21 cellular contexts compared by ENCODE assay signal in the genomic region with DNA sequence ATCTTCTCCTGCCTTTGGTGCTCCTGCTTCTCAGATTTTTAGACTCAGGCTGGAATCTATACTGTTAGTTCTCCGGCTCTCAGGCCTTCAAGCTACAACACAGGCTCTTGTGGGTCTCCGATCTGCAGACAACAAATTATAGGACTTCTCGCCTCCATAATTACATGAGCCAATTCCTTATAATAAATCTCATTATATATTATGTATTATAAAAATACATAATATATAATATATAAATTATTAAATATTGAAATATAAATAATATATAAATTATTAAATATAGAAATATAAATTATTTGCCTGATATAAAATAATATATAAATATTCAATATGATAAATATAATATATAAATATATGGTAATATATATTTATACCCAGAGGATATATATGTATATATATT.
DNase-seq lines count a peak whose midpoint lies in the region; ATAC-seq, FAIRE-seq and TF ChIP-seq lines count a peak whose summit lies in the region.
"Had no signal": no experiment of that assay in that cellular context is flagged by ENCODE, and none has a peak within 500 bp of the region (broad histone marks: within the 10 kb centered on the region; RNA-seq: fewer than 3 reads in every experiment).

No MANE protein-coding gene starts in this region.

- H2BK15ac ChIP-seq in H1 (ENCODE audit: low read length), result no peak overlapping the region

- H2AK5ac ChIP-seq in H1 (ENCODE audit: low read depth, low read length), result no peak overlapping the region

- no peak overlapping the region for H3K4me3 ChIP-seq in Karpas-422 (ENCODE audit: low read length)
- no peak overlapping the region for H3K4me3 ChIP-seq in H1 (ENCODE audit: extremely low read depth in 1 of 4, insufficient read depth in 2 of 4, low read depth in 3 of 4, low read length in 4 of 4)
- no peak overlapping the region for H3K4me3 ChIP-seq in pancreas
- no peak overlapping the region for H3K4me3 ChIP-seq in ovary
- H3K4me3 ChIP-seq in breast epithelium, result no peak overlapping the region
- H3K4me3 ChIP-seq: A549, HAP-1 had no signal

- DNase-seq in Karpas-422, result no peak
- no peak for DNase-seq in H1 (ENCODE audit: low read depth in 1 of 2, low spot score in 2 of 2)
- no peak for DNase-seq in pancreas
- no peak for DNase-seq in NK-92 treated with Interleukin-12 subunit alpha and Interleukin-12 subunit beta, amount 100 ng/mL, for 24 hours (lab: John Stamatoyannopoulos, UW)
- DNase-seq in ovary, result no peak
- no peak for DNase-seq in H54 (ENCODE audit: insufficient read length, low spot score)
- no peak for DNase-seq in breast epithelium (ENCODE audit: low spot score in 2 of 2)
- DNase-seq: BE2C; CD4-positive, alpha-beta memory T cell; DMS153; DMS79 treated with DMSO at 0.1 percent for 48 hours; EL; GDM1 had no signal

- H3K27ac ChIP-seq in Karpas-422 (ENCODE audit: low read length) (no peak overlapping the region), H1 (ENCODE audit: low read depth, low read length) (no peak overlapping the region), pancreas (no peak overlapping the region), ovary (no peak overlapping the region), breast epithelium (no peak overlapping the region)
- H3K27ac ChIP-seq: A549, C4-2B had no signal

- no peaks in the 10 kb centered on the region for H4K20me1 ChIP-seq in Karpas-422 (ENCODE audit: insufficient read depth, low read depth, low read length)
- H4K20me1 ChIP-seq in H1 (replicated peaks in 1 of 2; ENCODE audit: control insufficient read depth in 1 of 2, insufficient read depth in 2 of 2, low read length in 2 of 2), result no peaks in the 10 kb centered on the region

- H2BK12ac ChIP-seq in H1 (ENCODE audit: low read depth, low read length), result no peak overlapping the region

- H3K23ac ChIP-seq in H1 (ENCODE audit: insufficient read length), result no peak overlapping the region

- H4K91ac ChIP-seq in H1 (replicated peaks; ENCODE audit: insufficient read length, low read length), result no peak overlapping the region

- H3K36me3 ChIP-seq in Karpas-422 (ENCODE audit: insufficient read depth, low read length) (no peaks in the 10 kb centered on the region), H1 (ENCODE audit: control insufficient read depth in 2 of 4, insufficient read depth in 4 of 4, low read length in 3 of 4) (no peaks in the 10 kb centered on the region), pancreas (no peaks in the 10 kb centered on the region), ovary (no peaks in the 10 kb centered on the region), breast epithelium (no peaks in the 10 kb centered on the region)
- H3K36me3 ChIP-seq: BE2C, HAP-1 had no signal

- FAIRE-seq in A204.1 (lab: Jason Lieb, UNC) (peak; percentile 97), H1 (lab: Jason Lieb, UNC) (no peak), pancreas (lab: Jason Lieb, UNC) (peak; percentile 95), H54 (lab: Jason Lieb, UNC) (no peak)
- FAIRE-seq: A549, D721Med, GM12892, HepG2, HTR-8/SVneo had no signal

- H4K8ac ChIP-seq in H1 (ENCODE audit: extremely low read depth, insufficient read depth, low read length), result no peak overlapping the region

- CTCF ChIA-PET in H1 (lab: Charles Lee; ENCODE audit: partially characterized antibody), result no interaction called here

- no peak overlapping the region for H3K18ac ChIP-seq in H1 (ENCODE audit: extremely low read depth, low read length)

- WGBS in H1 (ENCODE audit: extremely low coverage in 1 of 2, insufficient coverage in 1 of 2, insufficient read length in 1 of 2, insufficient replicate concordance in 2 of 2, low coverage in 1 of 2, low lambda C conversion rate in 2 of 2, missing lambda C conversion rate in 1 of 2), 2 experiments, result 90% methylated on average over 3 of the region's 3 CpGs; no CpG with 5 or more reads in 1 of the 2 experiments
- WGBS in pancreas, 2 donors, result 72 to 88% methylated on average over 3 of the region's 3 CpGs
- WGBS in ovary, 3 donors, result 98 to 99% (median 98%) methylated on average over 3 of the region's 3 CpGs

- no peaks in the 10 kb centered on the region for H3K79me2 ChIP-seq in Karpas-422 (ENCODE audit: low read length)
- no peaks in the 10 kb centered on the region for H3K79me2 ChIP-seq in H1 (ENCODE audit: control insufficient read depth in 1 of 2, insufficient read depth in 2 of 2, low read length in 2 of 2)

- no peaks in the 10 kb centered on the region; the same call in 1 of the 2 replicates for H3K9me2 ChIP-seq in Karpas-422 (replicated peaks; ENCODE audit: insufficient read depth, low read length)

- TF ChIP-seq RAD21 in H1 (IDR thresholded peaks at IDR 0.05 in 1 of 2, conservative IDR thresholded peaks at IDR 0.05 in 1 of 2; ENCODE audit: low read depth in 2 of 2, low read length in 2 of 2), result no peak

- no peaks in the 10 kb centered on the region for H3K79me1 ChIP-seq in H1 (ENCODE audit: low read depth, low read length)

- no peak for TF ChIP-seq EP300 in H1 (IDR thresholded peaks at IDR 0.05; ENCODE audit: borderline replicate concordance in 1 of 2, low read depth in 2 of 2, low read length in 2 of 2)
- no peak for TF ChIP-seq EP300 in ovary (IDR thresholded peaks at IDR 0.05)

- no peaks in the 10 kb centered on the region; the same call in 1 of the 2 replicates for H3K23me2 ChIP-seq in H1 (ENCODE audit: low read depth, low read length)

- H3K9me3 ChIP-seq in Karpas-422 (ENCODE audit: low read length) (no peaks in the 10 kb centered on the region), H1 (ENCODE audit: insufficient read depth in 2 of 2, low read depth in 1 of 2, low read length in 1 of 2) (no peaks in the 10 kb centered on the region), pancreas (no peaks in the 10 kb centered on the region), ovary (no peaks in the 10 kb centered on the region), breast epithelium (no peaks in the 10 kb centered on the region)
- H3K9me3 ChIP-seq: A549, BE2C, HAP-1 had no signal

- H2BK20ac ChIP-seq in H1 (ENCODE audit: low read length), result no peak overlapping the region

- H2BK5ac ChIP-seq in H1 (ENCODE audit: low read depth, low read length), result no peak overlapping the region

- H4K5ac ChIP-seq in H1 (ENCODE audit: insufficient read length, low read depth, low read length), result no peak overlapping the region

- H3K14ac ChIP-seq in H1 (ENCODE audit: insufficient read length), result no peak overlapping the region

- TF ChIP-seq POLR2A in H1 (IDR thresholded peaks at IDR 0.05; ENCODE audit: control extremely low read depth in 1 of 2, low read depth in 2 of 2, low read length in 2 of 2), result no peak
- no peak for TF ChIP-seq POLR2A in ovary (IDR thresholded peaks at IDR 0.05)
- TF ChIP-seq POLR2A in H54 (IDR thresholded peaks at IDR 0.05; ENCODE audit: low read depth, low read length), result no peak
- TF ChIP-seq POLR2A in breast epithelium (IDR thresholded peaks at IDR 0.05), result no peak

- H3K56ac ChIP-seq in H1 (replicated peaks; ENCODE audit: insufficient read length, low read depth, low read length), result no peak overlapping the region

- peaks cover 3% of the 10 kb centered on the region; the same call in 1 of the 2 replicates for H3K4me1 ChIP-seq in Karpas-422 (ENCODE audit: low read length)
- no peaks in the 10 kb centered on the region for H3K4me1 ChIP-seq in H1 (replicated peaks in 1 of 4; ENCODE audit: control insufficient read depth in 3 of 4, insufficient read depth in 4 of 4, low read length in 3 of 4)
- H3K4me1 ChIP-seq in pancreas, result no peaks in the 10 kb centered on the region
- no peaks in the 10 kb centered on the region for H3K4me1 ChIP-seq in ovary (ENCODE audit: insufficient read depth)
- H3K4me1 ChIP-seq in breast epithelium, result no peaks in the 10 kb centered on the region
- H3K4me1 ChIP-seq: A549 had no signal

- H3K27me3 ChIP-seq in Karpas-422 (ENCODE audit: low read length) (no peaks in the 10 kb centered on the region), H1 (replicated peaks in 1 of 4; ENCODE audit: control insufficient read depth in 3 of 4, extremely low read depth in 1 of 4, insufficient read depth in 3 of 4, low read length in 3 of 4) (no peaks in the 10 kb centered on the region), pancreas (no peaks in the 10 kb centered on the region), ovary (no peaks in the 10 kb centered on the region), breast epithelium (no peaks in the 10 kb centered on the region)
- H3K27me3 ChIP-seq: BE2C had no signal

- POLR2A ChIA-PET in H1 (lab: Charles Lee; ENCODE audit: partially characterized antibody), result no interaction called here

- intact Hi-C loops in pancreas (cut with DNase I) (no loop called here), ovary (cut with DNase I) (no loop called here), breast epithelium (cut with DNase I; ENCODE audit: low total_unique reads) (loop anchor here (2.0 kb wide), 1 partner anchor 59 kb away; no protein-coding TSS in a partner anchor)

- no peak for ATAC-seq in pancreas
- ATAC-seq: A549, HepG2 had no signal

- no peak overlapping the region for H3K9ac ChIP-seq in Karpas-422 (ENCODE audit: low read length)
- no peak overlapping the region for H3K9ac ChIP-seq in H1 (replicated peaks in 1 of 4; ENCODE audit: extremely low read depth in 1 of 4, low read depth in 3 of 4, low read length in 3 of 4)

- H2AFZ ChIP-seq in Karpas-422 (ENCODE audit: low read length) (peak overlapping the region; percentile 37; the same call in 1 of the 2 replicates), H1 (ENCODE audit: low read length) (peak overlapping the region; percentile 90; the same call in 1 of the 2 replicates)

- no peak overlapping the region for H2BK120ac ChIP-seq in H1 (replicated peaks; ENCODE audit: low read depth, low read length)

- TF ChIP-seq CTCF in H1 (IDR thresholded peaks at IDR 0.05; ENCODE audit: control extremely low read depth in 1 of 3, insufficient read depth in 1 of 3, low read depth in 1 of 3, low read length in 3 of 3) (no peak), pancreas (IDR thresholded peaks at IDR 0.05) (no peak), ovary (IDR thresholded peaks at IDR 0.05) (no peak), breast epithelium (IDR thresholded peaks at IDR 0.05) (no peak)

- no peak overlapping the region for H3K4ac ChIP-seq in H1 (replicated peaks; ENCODE audit: insufficient read length, low read depth, low read length)

- H3K4me2 ChIP-seq in Karpas-422 (ENCODE audit: low read depth, low read length, poor library complexity, severe bottlenecking) (no peak overlapping the region), H1 (ENCODE audit: insufficient read depth in 1 of 2, low read depth in 2 of 2, low read length in 2 of 2) (no peak overlapping the region)
- H3K4me2 ChIP-seq: A549 had no signal

TF ChIP-seq in H1, 55 proteins besides CTCF, POLR2A, EP300 and RAD21:
- no peak for TF ChIP-seq NRF1 (IDR thresholded peaks at IDR 0.05; ENCODE audit: low read depth, low read length)
- TF ChIP-seq CEBPB (IDR thresholded peaks at IDR 0.05; ENCODE audit: low read depth, low read length), result no peak
- no peak for TF ChIP-seq TAF1 (IDR thresholded peaks at IDR 0.05; ENCODE audit: low read depth, low read length)
- no peak for TF ChIP-seq TCF12 (IDR thresholded peaks at IDR 0.05; ENCODE audit: low read depth, low read length)
